11 cellular contexts compared by ENCODE assay signal in genomic region chr12:124829008-124829707, GRCh38. TPM values are rescaled to one million over a fixed set of nuclear protein-coding genes. Genes with fewer than 3 reads are reported as not detected.
A peak's percentile ranks its signal among the peaks of the same experiment; 100 is the strongest.
DNase-seq lines count a peak whose midpoint lies in the region; ATAC-seq and TF ChIP-seq lines count a peak whose summit lies in the region.
"Had no signal": no experiment of that assay in that cellular context is flagged by ENCODE, and none has a peak within 500 bp of the region (broad histone marks: within the 10 kb centered on the region; RNA-seq: fewer than 3 reads in every experiment).

No MANE protein-coding gene starts in this region.

- H3K4me3 Mint-ChIP-seq in chondrocyte (ENCODE audit: unreplicated experiment) (no peak overlapping the region), mesothelial cell of epicardium (no peak overlapping the region)
- H3K4me3 Mint-ChIP-seq: stimulated activated naive CD8-positive, alpha-beta T cell treated with anti-CD3 and anti-CD28 coated beads, Interleukin-15, Interleukin-2, amounts not matched to agents 100 ng/mL and 50 ng/mL, for 24 hours had no signal

- no peaks in the 10 kb centered on the region for H3K27me3 ChIP-seq in MG63

- H3K27ac Mint-ChIP-seq in chondrocyte (ENCODE audit: unreplicated experiment), result peak overlapping the region; percentile 81
- peak overlapping the region; percentile 88 for H3K27ac Mint-ChIP-seq in mesothelial cell of epicardium
- H3K27ac Mint-ChIP-seq: stimulated activated naive CD8-positive, alpha-beta T cell treated with anti-CD3 and anti-CD28 coated beads, Interleukin-15, Interleukin-2, amounts not matched to agents 100 ng/mL and 50 ng/mL, for 24 hours had no signal

- no peak overlapping the region for H3K4me3 ChIP-seq in MG63

- DNase-seq in AG20443 (ENCODE audit: low spot score) (peak; percentile 87), MG63 (peak; percentile 69), chondrocyte (ENCODE audit: low spot score) (no peak), mesothelial cell of epicardium (ENCODE audit: low spot score in 2 of 2, unreplicated experiment in 2 of 2) (no peak), NOMO-1 treated with DMSO at 0.1 percent for 48 hours (lab: John Stamatoyannopoulos, UW; ENCODE audit: unreplicated experiment) (no peak), NOMO-1 treated with dmso at 0.1 percent for 144 hours (lab: John Stamatoyannopoulos, UW; ENCODE audit: unreplicated experiment) (no peak)
- DNase-seq: activated effector memory CD4-positive, alpha-beta T cell treated with anti-CD3 and anti-CD28 coated beads, Interleukin-2, amount 50 U/mL, for 16 hours; midbrain had no signal

- no peaks in the 10 kb centered on the region for H3K36me3 ChIP-seq in MG63

- H3K27me3 Mint-ChIP-seq in chondrocyte (ENCODE audit: low read depth) (no peaks in the 10 kb centered on the region), mesothelial cell of epicardium (ENCODE audit: low read depth) (no peaks in the 10 kb centered on the region)
- H3K27me3 Mint-ChIP-seq: stimulated activated naive CD8-positive, alpha-beta T cell treated with anti-CD3 and anti-CD28 coated beads, Interleukin-15, Interleukin-2, amounts not matched to agents 100 ng/mL and 50 ng/mL, for 24 hours had no signal

- H3K36me3 Mint-ChIP-seq in chondrocyte (ENCODE audit: low read depth) (no peaks in the 10 kb centered on the region), mesothelial cell of epicardium (no peaks in the 10 kb centered on the region)

- TF ChIP-seq CTCF in chondrocyte (IDR thresholded peaks at IDR 0.05) (peak; percentile 9), mesothelial cell of epicardium (IDR thresholded peaks at IDR 0.05; ENCODE audit: unreplicated experiment) (no peak)

- no peak for ATAC-seq in GM19467 (IDR thresholded peaks at IDR 0.05; ENCODE audit: unreplicated experiment)
- no peak for ATAC-seq in HG02970 (IDR thresholded peaks at IDR 0.05; ENCODE audit: low FRiP score, unreplicated experiment)

- peaks cover 5% of the 10 kb centered on the region; the same call in 1 of the 2 replicates for H3K9me3 ChIP-seq in MG63

- peaks cover 6% of the 10 kb centered on the region for H3K9me3 Mint-ChIP-seq in chondrocyte (ENCODE audit: low read depth)
- peaks cover 9% of the 10 kb centered on the region for H3K9me3 Mint-ChIP-seq in mesothelial cell of epicardium
- H3K9me3 Mint-ChIP-seq: stimulated activated naive CD8-positive, alpha-beta T cell treated with anti-CD3 and anti-CD28 coated beads, Interleukin-15, Interleukin-2, amounts not matched to agents 100 ng/mL and 50 ng/mL, for 24 hours had no signal

- H3K4me1 Mint-ChIP-seq in chondrocyte (ENCODE audit: low read depth), result peaks cover 33% of the 10 kb centered on the region
- peaks cover 31% of the 10 kb centered on the region for H3K4me1 Mint-ChIP-seq in mesothelial cell of epicardium

RNA-seq across cellular contexts. Expression of gene SCARB1, which starts 34.5 kb away (rescaled TPM):
- 35.4 and 66.8 TPM in 2 replicates for total RNA-seq in MG63 (2014; rRNA removed; shearing (Covaris generic); ENCODE audit: low replicate concordance)
- total RNA-seq in chondrocyte (20.1 to 30.0 TPM (median 20.4 TPM) in 3 replicates), mesothelial cell of epicardium (40.2 to 43.3 TPM (median 40.4 TPM) in 3 replicates)

Comparison
In these comparisons a context has a peak if more than half of its experiments do, and no peak if none do; other contexts are left out.
1. DNase-seq: peak in AG20443 (single experiment) and MG63 (single experiment); none in chondrocyte (single experiment), mesothelial cell of epicardium (0 of 2), NOMO-1 treated with DMSO at 0.1 percent for 48 hours (single experiment) and NOMO-1 treated with dmso at 0.1 percent for 144 hours (single experiment).